9 cellular contexts compared by ENCODE assay signal in genomic region chr5:173315495-173316352, GRCh38. TPM values are rescaled to one million over a fixed set of nuclear protein-coding genes. Genes with fewer than 3 reads are reported as not detected.
A peak's percentile ranks its signal among the peaks of the same experiment; 100 is the strongest.
DNase-seq lines count a peak whose midpoint lies in the region; ATAC-seq, FAIRE-seq and TF ChIP-seq lines count a peak whose summit lies in the region.
"Had no signal": no experiment of that assay in that cellular context is flagged by ENCODE, and none has a peak within 500 bp of the region (broad histone marks: within the 10 kb centered on the region; RNA-seq: fewer than 3 reads in every experiment).

No MANE protein-coding gene starts in this region.

- TF ChIP-seq POLR2A in HepG2 (IDR thresholded peaks at IDR 0.05; ENCODE audit: insufficient read depth in 1 of 2, low read depth in 2 of 2, low read length in 2 of 2): peak in 1 of 2 experiments; percentile 73; a peak in 2 of 4 replicates

- no peak for FAIRE-seq in HepG2 (lab: Jason Lieb, UNC)
- FAIRE-seq: G401.6 had no signal

- CTCF ChIA-PET in MCF 10A (lab: Yijun Ruan, JAX) (interaction anchor here (0.7 to 3.2 kb wide), 8 partner anchors 10 to 336 kb away, joined by 3 to 23 read pairs (median 4); partner anchors contain the start of gene STC2), mammary epithelial cell (lab: Charles Lee; ENCODE audit: low non-redundant PET) (no interaction called here), HepG2 (lab: Yijun Ruan, JAX; ENCODE audit: low intra/inter-chr PET ratio, low total read pairs) (no interaction called here)

- TF ChIP-seq CTCF in MCF 10A (IDR thresholded peaks at IDR 0.05; ENCODE audit: unreplicated experiment) (no peak), mammary epithelial cell (conservative IDR thresholded peaks at IDR 0.05 in 1 of 2, IDR thresholded peaks at IDR 0.05 in 1 of 2; ENCODE audit: extremely low read depth in 1 of 2, insufficient read depth in 1 of 2, low read depth in 1 of 2, low read length in 2 of 2) (no peak), astrocyte of the spinal cord (IDR thresholded peaks at IDR 0.05; ENCODE audit: low read depth, low read length) (no peak), HepG2 (CRISPR knock-in tag; IDR thresholded peaks at IDR 0.05) (no peak)

- H3K9me3 ChIP-seq in mammary epithelial cell (replicated peaks; ENCODE audit: insufficient read depth, low read length): no peaks in the 10 kb centered on the region
- no peaks in the 10 kb centered on the region for H3K9me3 ChIP-seq in HepG2 (ENCODE audit: low read length)
- no peaks in the 10 kb centered on the region for H3K9me3 ChIP-seq in aorta (ENCODE audit: control insufficient read depth, low read length)

- no peak overlapping the region for H3K4me2 ChIP-seq in mammary epithelial cell (ENCODE audit: insufficient read depth, low read depth, low read length)
- H3K4me2 ChIP-seq in HepG2 (ENCODE audit: low read depth, low read length): no peak overlapping the region

- POLR2A ChIA-PET in MCF 10A (lab: Yijun Ruan, JAX): interaction anchor here (1.2 to 7.5 kb wide), 3 partner anchors 9 to 16 kb away, joined by 3 to 60 read pairs (median 8); partner anchors contain the start of gene STC2
- POLR2A ChIA-PET in HepG2 (lab: Yijun Ruan, JAX): interaction anchor here (0.8 to 6.6 kb wide), 7 partner anchors 12 to 21 kb away, joined by 3 to 86 read pairs (median 3); partner anchors contain the start of gene STC2

- DNase-seq in MCF 10A (ENCODE audit: unreplicated experiment) (peak; percentile 43), mammary epithelial cell (no peak), astrocyte of the spinal cord (ENCODE audit: low read depth, low spot score) (peak; percentile 94), HepG2 (ENCODE audit: low spot score) (no peak), aorta (peak; percentile 74 to 80)
- no peak for DNase-seq in activated effector memory CD4-positive, alpha-beta T cell treated with Interleukin-2 at 50 U/mL for 16 hours

- H3K79me2 ChIP-seq in mammary epithelial cell (ENCODE audit: insufficient read depth, low read length) (no peaks in the 10 kb centered on the region), HepG2 (ENCODE audit: insufficient read depth, low read length) (no peaks in the 10 kb centered on the region)

- peaks cover 17% of the 10 kb centered on the region for H3K4me1 Mint-ChIP-seq in MCF 10A (ENCODE audit: insufficient read depth, unreplicated experiment)

- H3K9ac ChIP-seq in mammary epithelial cell (ENCODE audit: insufficient read depth, low read length) (no peak overlapping the region), HepG2 (ENCODE audit: insufficient read depth, low read depth, low read length) (no peak overlapping the region)

- BruUV-seq in MCF 10A (replicated peaks; lab: Mats Ljungman, UMichigan): no TSS peak
- BruUV-seq in mammary epithelial cell (replicated peaks; lab: Mats Ljungman, UMichigan): no TSS peak
- BruUV-seq in HepG2 (replicated peaks; lab: Mats Ljungman, UMichigan): no TSS peak

- H3K36me3 ChIP-seq in mammary epithelial cell (ENCODE audit: insufficient read depth, low read length): peaks cover 12% of the 10 kb centered on the region
- H3K36me3 ChIP-seq in HepG2 (replicated peaks in 1 of 2; ENCODE audit: control insufficient read depth in 1 of 2, insufficient read depth in 2 of 2, low read length in 2 of 2): peaks cover 29 to 46% of the 10 kb centered on the region in 2 experiments
- H3K36me3 ChIP-seq in aorta (ENCODE audit: control insufficient read depth in 1 of 2, insufficient read depth in 2 of 2, low read length in 1 of 2): no peaks in the 10 kb centered on the region

- TF ChIP-seq RAD21 in HepG2 (CRISPR knock-in tag; IDR thresholded peaks at IDR 0.05): no peak

- H4K20me1 ChIP-seq in mammary epithelial cell (ENCODE audit: insufficient read depth, low read length) (no peaks in the 10 kb centered on the region), HepG2 (ENCODE audit: insufficient read depth, low read length) (peaks cover 10% of the 10 kb centered on the region)

- peak overlapping the region; percentile 10 for H3K27ac Mint-ChIP-seq in MCF 10A (ENCODE audit: low read depth, unreplicated experiment)

- dilution Hi-C loops in mammary epithelial cell (cut with HindIII; ENCODE audit: low sequenced_read_pairs): no loop called here

- H3K4me3 ChIP-seq in mammary epithelial cell (replicated peaks in 1 of 3; ENCODE audit: insufficient read depth in 1 of 3, low read depth in 2 of 3, low read length in 3 of 3): no peak overlapping the region
- H3K4me3 ChIP-seq in astrocyte of the spinal cord (ENCODE audit: low read depth, low read length): no peak overlapping the region
- no peak overlapping the region for H3K4me3 ChIP-seq in HepG2 (replicated peaks in 1 of 3; ENCODE audit: insufficient read depth in 1 of 3, low read depth in 2 of 3, low read length in 3 of 3)
- H3K4me3 ChIP-seq in aorta (ENCODE audit: low read length in 2 of 2): no peak overlapping the region

- in situ Hi-C loops in mammary epithelial cell (cut with MboI; ENCODE audit: low sequenced_read_pairs in 2 of 2) (no loop called here), astrocyte of the spinal cord (cut with HindIII; ENCODE audit: low sequenced_read_pairs) (no loop called here), HepG2 (cut with HindIII; ENCODE audit: extremely low pct_ligation_motif_present, low pct_unique_long_range_greater_than_20kb) (no loop called here)

- no peaks in the 10 kb centered on the region for H3K27me3 Mint-ChIP-seq in MCF 10A (ENCODE audit: insufficient read depth, unreplicated experiment)

- H3K36me3 Mint-ChIP-seq in MCF 10A (ENCODE audit: insufficient read depth, unreplicated experiment): peaks cover 58% of the 10 kb centered on the region

- TF ChIP-seq EP300 in HepG2 (IDR thresholded peaks at IDR 0.05; ENCODE audit: low read depth in 2 of 2, low read length in 2 of 2): no peak
- TF ChIP-seq EP300 in HepG2 (CRISPR knock-in tag; IDR thresholded peaks at IDR 0.05; ENCODE audit: borderline replicate concordance): no peak

- ATAC-seq in HepG2 (no peak), aorta (ENCODE audit: low FRiP score) (peak; percentile 28), HG03565 (IDR thresholded peaks at IDR 0.05; ENCODE audit: unreplicated experiment) (no peak), HG03196 (IDR thresholded peaks at IDR 0.05; ENCODE audit: unreplicated experiment) (no peak)

- no peaks in the 10 kb centered on the region for H3K9me3 Mint-ChIP-seq in MCF 10A (ENCODE audit: unreplicated experiment)

- WGBS in mammary epithelial cell (ENCODE audit: low coverage, missing lambda C conversion rate): 89% methylated on average over 20 of the region's 21 CpGs
- WGBS in HepG2 (ENCODE audit: low lambda C conversion rate): 94% methylated on average over 7 of the region's 21 CpGs
- WGBS in aorta, 2 donors: 11 to 15% methylated on average over 21 of the region's 21 CpGs

- H2AFZ ChIP-seq in mammary epithelial cell (ENCODE audit: low read depth, low read length) (no peak overlapping the region), HepG2 (ENCODE audit: low read length) (no peak overlapping the region)

- H3K27ac ChIP-seq in mammary epithelial cell (ENCODE audit: insufficient read depth, low read depth, low read length) (no peak overlapping the region), HepG2 (ENCODE audit: extremely low read length, insufficient read depth, low read length) (peak overlapping the region; percentile 28), aorta (ENCODE audit: low read depth in 1 of 2, low read length in 2 of 2) (no peak overlapping the region)

- no peaks in the 10 kb centered on the region for H3K27me3 ChIP-seq in mammary epithelial cell (ENCODE audit: insufficient read depth, low read length)
- no peaks in the 10 kb centered on the region for H3K27me3 ChIP-seq in HepG2 (ENCODE audit: control insufficient read depth in 1 of 2, insufficient read depth in 2 of 2, low read length in 2 of 2)
- no peaks in the 10 kb centered on the region for H3K27me3 ChIP-seq in aorta (ENCODE audit: control insufficient read depth in 1 of 2, insufficient read depth in 2 of 2, low read length in 1 of 2)

- intact Hi-C loops in MCF 10A (cut with micrococcal nuclease): no loop called here
- intact Hi-C loops in mammary epithelial cell (cut with micrococcal nuclease): no loop called here
- intact Hi-C loops in HepG2 (cut with micrococcal nuclease; ENCODE audit: unreplicated experiment): loop anchor here (2.0 kb wide), 1 partner anchor 17 kb away; no protein-coding TSS in a partner anchor
- intact Hi-C loops in aorta (cut with DNase I): no loop called here

- H3K4me1 ChIP-seq in mammary epithelial cell (ENCODE audit: insufficient read depth, low read length) (peaks cover 3% of the 10 kb centered on the region), HepG2 (ENCODE audit: insufficient read depth, low read length) (peaks cover 36% of the 10 kb centered on the region), aorta (ENCODE audit: control insufficient read depth in 1 of 2, insufficient read depth in 2 of 2, low read length in 2 of 2) (no peaks in the 10 kb centered on the region)

- H3K4me3 Mint-ChIP-seq in MCF 10A (ENCODE audit: unreplicated experiment): no peak overlapping the region

RNA-seq across cellular contexts. Expression of gene STC2, which starts 12.5 kb away (rescaled TPM):
- 316 and 414 TPM in 2 replicates for total RNA-seq in MCF 10A (2022)
- total RNA-seq in mammary epithelial cell: 100 to 1,000 TPM; 133 to 311 TPM
- 30.0 TPM for polyA plus RNA-seq in mammary epithelial cell
- polyA minus RNA-seq in mammary epithelial cell: 13.5 TPM
- 10.7 and 27.1 TPM in 2 replicates for total RNA-seq in HepG2 (2016; rRNA removed; fragmentation: Illumina TruSeq; extraction: Trizol)
- total RNA-seq in HepG2 (2016; cell fraction: cytosol; rRNA removed; fragmentation: Illumina TruSeq; extraction: Trizol; ENCODE audit: low read depth): 2.6 and 3.3 TPM in 2 replicates
- 7.9 and 28.0 TPM in 2 replicates for total RNA-seq in HepG2 (2016; cell fraction: insoluble cytoplasmic fraction; rRNA removed; fragmentation: Illumina TruSeq; extraction: Trizol)
- total RNA-seq in HepG2 (2016; cell fraction: membrane; rRNA removed; fragmentation: Illumina TruSeq; extraction: Trizol): 6.2 and 6.4 TPM in 2 replicates
- 33.8 and 37.3 TPM in 2 replicates for total RNA-seq in HepG2 (2016; cell fraction: nucleus; rRNA removed; fragmentation: Illumina TruSeq; extraction: Trizol)
- 69.2 and 94.0 TPM in 2 replicates for polyA plus RNA-seq in HepG2 (2011; rRNA removed)
- polyA plus RNA-seq in HepG2 (2011; cell fraction: cytosol; rRNA removed): 102 and 149 TPM in 2 replicates
- polyA plus RNA-seq in HepG2 (2011; cell fraction: nucleus; rRNA removed): 198 and 199 TPM in 2 replicates
- 94.1 and 190 TPM in 2 replicates for polyA plus RNA-seq in HepG2 (2012)
- polyA plus RNA-seq in HepG2 (2016; cell fraction: cytosol; fragmentation: Illumina TruSeq; extraction: Trizol; ENCODE audit: low read depth): 2.2 TPM in 2 replicates
- polyA plus RNA-seq in HepG2 (2016; cell fraction: insoluble cytoplasmic fraction; fragmentation: Illumina TruSeq; extraction: Trizol; ENCODE audit: low read depth): 8.5 and 9.7 TPM in 2 replicates
- polyA plus RNA-seq in HepG2 (2016; cell fraction: membrane; fragmentation: Illumina TruSeq; extraction: Trizol; ENCODE audit: low read depth): 3.9 and 4.3 TPM in 2 replicates
- polyA plus RNA-seq in HepG2 (2016; cell fraction: nucleus; fragmentation: Illumina TruSeq; extraction: Trizol; ENCODE audit: insufficient read depth, low read depth): 51.5 and 52.5 TPM in 2 replicates
- polyA minus RNA-seq in HepG2 (2011; rRNA and poly(A)+ RNA removed; ENCODE audit: low replicate concordance): 19.1 and 61.4 TPM in 2 replicates
- polyA minus RNA-seq in HepG2 (2011; cell fraction: cytosol; rRNA and poly(A)+ RNA removed): 90.7 and 104 TPM in 2 replicates
- 135 and 186 TPM in 2 replicates for polyA minus RNA-seq in HepG2 (2011; cell fraction: nucleus; rRNA and poly(A)+ RNA removed)
- total RNA-seq in aorta: 1 to 10 TPM; 4.9 to 7.9 TPM
- under 1 TPM; 0.03 to 0.75 TPM for polyA plus RNA-seq in aorta

Comparison
In these comparisons a context has a peak if more than half of its experiments do, and no peak if none do; other contexts are left out.
1. DNase-seq: peak in MCF 10A (single experiment), astrocyte of the spinal cord (single experiment) and aorta (2 of 2); none in mammary epithelial cell (single experiment), HepG2 (single experiment) and activated effector memory CD4-positive, alpha-beta T cell treated with Interleukin-2 at 50 U/mL for 16 hours (single experiment).